ENCODE assay signal across 8 cellular contexts in genomic region chr9:35114113-35114847, GRCh38. TPM values are rescaled to one million over a fixed set of nuclear protein-coding genes. Genes with fewer than 3 reads are reported as not detected.
DNase-seq lines count a peak whose midpoint lies in the region; ATAC-seq and TF ChIP-seq lines count a peak whose summit lies in the region.

No MANE protein-coding gene starts in this region.

- H3K36me3 Mint-ChIP-seq in neural crest cell (ENCODE audit: low read depth), result no peaks in the 10 kb centered on the region

- H3K9me3 ChIP-seq in thymus (ENCODE audit: control insufficient read depth), result no peaks in the 10 kb centered on the region

- H3K4me1 ChIP-seq in thymus (ENCODE audit: control insufficient read depth, insufficient read depth, low read length), result peaks cover 40% of the 10 kb centered on the region

- peak overlapping the region; percentile 93 for H3K4me3 ChIP-seq in foreskin fibroblast (ENCODE audit: low read depth in 1 of 2, low read length in 2 of 2)
- H3K4me3 ChIP-seq in thymus (ENCODE audit: low read length), result peak overlapping the region; percentile 63

- H3K27ac Mint-ChIP-seq in neural crest cell (ENCODE audit: unreplicated experiment), result peak overlapping the region; percentile 94

- no peak for ATAC-seq in HG02763 (IDR thresholded peaks at IDR 0.05; ENCODE audit: unreplicated experiment)

- no peaks in the 10 kb centered on the region for H3K36me3 ChIP-seq in thymus (ENCODE audit: control insufficient read depth, insufficient read depth)

- H3K27me3 ChIP-seq in thymus (ENCODE audit: control insufficient read depth, insufficient read depth), result no peaks in the 10 kb centered on the region

- H3K27me3 Mint-ChIP-seq in neural crest cell (ENCODE audit: low read depth), result peaks cover 2% of the 10 kb centered on the region

- DNase-seq in D341Med (ENCODE audit: low spot score) (peak; percentile 57), HUDEP-2 (lab: John Stamatoyannopoulos, UW; ENCODE audit: unreplicated experiment in 76 of 76) (peak in 74 of 76 experiments; percentile 35 to 92 (median 82)), RPMI7951 (ENCODE audit: low read depth) (peak; percentile 97), foreskin fibroblast (peak; percentile 97 to 98), neural crest cell (ENCODE audit: low read depth, low spot score) (peak; percentile 79)
- DNase-seq in activated effector memory CD4-positive, alpha-beta T cell treated with anti-CD3 and anti-CD28 coated beads, Interleukin-2, amount 50 U/mL, for 16 hours, result peak; percentile 86

- no peaks in the 10 kb centered on the region for H3K9me3 Mint-ChIP-seq in neural crest cell

- peak overlapping the region; percentile 86 for H3K4me3 Mint-ChIP-seq in neural crest cell

- peaks cover 70% of the 10 kb centered on the region for H3K4me1 Mint-ChIP-seq in neural crest cell

- peak overlapping the region; percentile 69 for H3K27ac ChIP-seq in thymus (ENCODE audit: low read depth)

- TF ChIP-seq CTCF in foreskin fibroblast (IDR thresholded peaks at IDR 0.05; ENCODE audit: low read depth, low read length) (no peak), neural crest cell (conservative IDR thresholded peaks at IDR 0.05) (no peak)

- WGBS in thymus, result 2% methylated on average over 5 of the region's 5 CpGs

RNA-seq across cellular contexts. Expression of gene ATOSB, which starts 1.4 kb away (rescaled TPM):
- 16.6 and 17.5 TPM in 2 replicates for total RNA-seq in RPMI7951 (2014; rRNA removed; shearing (Covaris generic))
- total RNA-seq in neural crest cell, result 12.2 and 15.2 TPM in 2 replicates
- polyA plus RNA-seq in thymus, result 16.1 TPM

RNA-seq across cellular contexts. Expression of gene STOML2, which starts 11.3 kb away (rescaled TPM):
- 136 and 152 TPM in 2 replicates for total RNA-seq in RPMI7951 (2014; rRNA removed; shearing (Covaris generic))
- total RNA-seq in neural crest cell, result 184 and 186 TPM in 2 replicates
- 58.0 TPM for polyA plus RNA-seq in thymus

RNA-seq across cellular contexts. Expression of gene PIGO, which starts 17.9 kb away (rescaled TPM):
- total RNA-seq in RPMI7951 (2014; rRNA removed; shearing (Covaris generic)), result 16.6 and 19.1 TPM in 2 replicates
- 24.3 and 28.3 TPM in 2 replicates for total RNA-seq in neural crest cell
- 18.2 TPM for polyA plus RNA-seq in thymus

RNA-seq across cellular contexts. Expression of gene FANCG, which starts 34.5 kb away (rescaled TPM):
- 28.2 and 32.6 TPM in 2 replicates for total RNA-seq in RPMI7951 (2014; rRNA removed; shearing (Covaris generic))
- 115 and 126 TPM in 2 replicates for total RNA-seq in neural crest cell
- polyA plus RNA-seq in thymus, result 33.7 TPM

RNA-seq across cellular contexts. Expression of gene VCP, which starts 41.9 kb away (rescaled TPM):
- 260 and 306 TPM in 2 replicates for total RNA-seq in RPMI7951 (2014; rRNA removed; shearing (Covaris generic))
- 368 and 374 TPM in 2 replicates for total RNA-seq in neural crest cell
- polyA plus RNA-seq in thymus, result 71.1 TPM
